In the genomic region with DNA sequence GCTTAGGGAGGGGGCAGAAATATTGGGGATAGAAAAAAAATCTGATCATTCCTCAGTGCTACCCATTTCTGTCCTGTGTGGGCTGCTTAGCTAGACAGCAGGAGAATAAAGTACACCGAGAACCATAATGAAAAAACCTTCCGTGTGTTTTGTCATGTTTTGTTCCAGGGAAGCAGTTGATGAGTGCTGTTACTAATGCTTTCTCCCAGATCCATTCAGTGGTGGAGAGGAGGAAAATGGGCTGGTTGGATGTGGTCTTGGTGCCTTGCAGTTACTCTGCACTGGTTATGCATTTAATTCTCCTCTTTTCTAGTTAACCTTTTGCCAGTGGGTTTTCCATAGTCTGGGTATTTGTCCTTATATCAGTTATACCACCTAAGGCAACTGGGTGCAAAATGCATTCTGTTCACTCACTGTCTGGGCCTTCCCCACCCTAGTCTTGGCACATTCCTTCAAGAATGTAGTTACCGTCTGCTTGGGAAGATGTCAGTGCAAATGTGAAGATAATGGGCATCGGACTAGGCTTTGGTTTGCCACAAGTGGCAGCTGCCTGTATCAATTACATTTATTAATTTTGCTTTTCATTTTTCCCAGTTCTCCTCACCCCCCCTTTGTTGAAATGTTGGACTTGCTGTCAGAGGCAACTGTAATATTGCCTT, we compare ENCODE assay signal across 2 cellular contexts.
TF ChIP-seq lines count a peak whose summit lies in the region.

No MANE protein-coding gene starts in this region.

TF ChIP-seq in HepG2, 621 proteins besides CTCF, POLR2A, EP300 and RAD21 (continues in another document):
- TF ChIP-seq ZNF441 (CRISPR knock-in tag; IDR thresholded peaks at IDR 0.05; ENCODE audit: borderline replicate concordance) (no peak), SALL1 (CRISPR knock-in tag; IDR thresholded peaks at IDR 0.05) (no peak), NCOA5 (CRISPR knock-in tag; IDR thresholded peaks at IDR 0.05) (no peak), HDAC1 (CRISPR knock-in tag; IDR thresholded peaks at IDR 0.05) (no peak), PAF1 (CRISPR knock-in tag; IDR thresholded peaks at IDR 0.05) (0 out of 2 replicates have a peak, but pooled peaks have one; percentile 56), RXRA (CRISPR knock-in tag; IDR thresholded peaks at IDR 0.05) (no peak), ZBTB1 (CRISPR knock-in tag; IDR thresholded peaks at IDR 0.05; ENCODE audit: borderline replicate concordance) (no peak), RARG (CRISPR knock-in tag; IDR thresholded peaks at IDR 0.05; ENCODE audit: low read depth) (no peak), JUND (CRISPR knock-in tag; IDR thresholded peaks at IDR 0.05) (no peak), CHCHD3 (CRISPR knock-in tag; IDR thresholded peaks at IDR 0.05) (no peak), POLR2G (IDR thresholded peaks at IDR 0.05; ENCODE audit: low read depth, low read length) (peak; percentile 53), ZNF329 (CRISPR knock-in tag; IDR thresholded peaks at IDR 0.05; ENCODE audit: low read depth) (no peak), AGO2 (optimal IDR thresholded peaks at IDR 0.05; ENCODE audit: low read depth, low read length) (peak; percentile 36), ZNF256 (CRISPR knock-in tag; conservative IDR thresholded peaks at IDR 0.05) (no peak), FOSL2 (CRISPR knock-in tag; IDR thresholded peaks at IDR 0.05) (no peak), ZNF572 (CRISPR knock-in tag; IDR thresholded peaks at IDR 0.05) (no peak), ZFAT (CRISPR knock-in tag; conservative IDR thresholded peaks at IDR 0.05) (no peak), BRD4 (CRISPR knock-in tag; IDR thresholded peaks at IDR 0.05) (no peak), FOXK1 (CRISPR knock-in tag; IDR thresholded peaks at IDR 0.05; ENCODE audit: borderline replicate concordance, low read depth) (no peak)
- TF ChIP-seq, protein P1, sequence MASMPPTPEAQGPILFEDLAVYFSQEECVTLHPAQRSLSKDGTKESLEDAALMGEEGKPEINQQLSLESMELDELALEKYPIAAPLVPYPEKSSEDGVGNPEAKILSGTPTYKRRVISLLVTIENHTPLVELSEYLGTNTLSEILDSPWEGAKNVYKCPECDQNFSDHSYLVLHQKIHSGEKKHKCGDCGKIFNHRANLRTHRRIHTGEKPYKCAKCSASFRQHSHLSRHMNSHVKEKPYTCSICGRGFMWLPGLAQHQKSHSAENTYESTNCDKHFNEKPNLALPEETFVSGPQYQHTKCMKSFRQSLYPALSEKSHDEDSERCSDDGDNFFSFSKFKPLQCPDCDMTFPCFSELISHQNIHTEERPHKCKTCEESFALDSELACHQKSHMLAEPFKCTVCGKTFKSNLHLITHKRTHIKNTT (CRISPR knock-in tag; IDR thresholded peaks at IDR 0.05) = no peak
- TF ChIP-seq, protein P2, sequence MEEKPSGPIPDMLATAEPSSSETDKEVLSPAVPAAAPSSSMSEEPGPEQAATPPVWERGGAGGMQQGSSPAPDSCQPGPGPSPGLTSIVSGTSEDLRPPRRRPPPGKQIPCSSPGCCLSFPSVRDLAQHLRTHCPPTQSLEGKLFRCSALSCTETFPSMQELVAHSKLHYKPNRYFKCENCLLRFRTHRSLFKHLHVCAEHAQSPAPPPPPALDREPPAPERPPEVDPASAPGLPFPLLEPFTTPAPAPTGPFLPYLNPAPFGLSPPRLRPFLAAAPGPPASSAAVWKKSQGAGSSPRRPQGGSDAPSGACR (CRISPR knock-in tag; IDR thresholded peaks at IDR 0.05) = no peak
- TF ChIP-seq, protein P3, sequence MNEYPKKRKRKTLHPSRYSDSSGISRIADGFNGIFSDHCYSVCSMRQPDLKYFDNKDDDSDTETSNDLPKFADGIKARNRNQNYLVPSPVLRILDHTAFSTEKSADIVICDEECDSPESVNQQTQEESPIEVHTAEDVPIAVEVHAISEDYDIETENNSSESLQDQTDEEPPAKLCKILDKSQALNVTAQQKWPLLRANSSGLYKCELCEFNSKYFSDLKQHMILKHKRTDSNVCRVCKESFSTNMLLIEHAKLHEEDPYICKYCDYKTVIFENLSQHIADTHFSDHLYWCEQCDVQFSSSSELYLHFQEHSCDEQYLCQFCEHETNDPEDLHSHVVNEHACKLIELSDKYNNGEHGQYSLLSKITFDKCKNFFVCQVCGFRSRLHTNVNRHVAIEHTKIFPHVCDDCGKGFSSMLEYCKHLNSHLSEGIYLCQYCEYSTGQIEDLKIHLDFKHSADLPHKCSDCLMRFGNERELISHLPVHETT (CRISPR knock-in tag; conservative IDR thresholded peaks at IDR 0.05) = no peak
- TF ChIP-seq, protein P4, sequence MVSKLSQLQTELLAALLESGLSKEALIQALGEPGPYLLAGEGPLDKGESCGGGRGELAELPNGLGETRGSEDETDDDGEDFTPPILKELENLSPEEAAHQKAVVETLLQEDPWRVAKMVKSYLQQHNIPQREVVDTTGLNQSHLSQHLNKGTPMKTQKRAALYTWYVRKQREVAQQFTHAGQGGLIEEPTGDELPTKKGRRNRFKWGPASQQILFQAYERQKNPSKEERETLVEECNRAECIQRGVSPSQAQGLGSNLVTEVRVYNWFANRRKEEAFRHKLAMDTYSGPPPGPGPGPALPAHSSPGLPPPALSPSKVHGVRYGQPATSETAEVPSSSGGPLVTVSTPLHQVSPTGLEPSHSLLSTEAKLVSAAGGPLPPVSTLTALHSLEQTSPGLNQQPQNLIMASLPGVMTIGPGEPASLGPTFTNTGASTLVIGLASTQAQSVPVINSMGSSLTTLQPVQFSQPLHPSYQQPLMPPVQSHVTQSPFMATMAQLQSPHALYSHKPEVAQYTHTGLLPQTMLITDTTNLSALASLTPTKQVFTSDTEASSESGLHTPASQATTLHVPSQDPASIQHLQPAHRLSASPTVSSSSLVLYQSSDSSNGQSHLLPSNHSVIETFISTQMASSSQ (IDR thresholded peaks at IDR 0.05; ENCODE audit: low read depth) = no peak
- TF ChIP-seq, protein P4 (CRISPR knock-in tag; IDR thresholded peaks at IDR 0.05; ENCODE audit: borderline replicate concordance) = peak; percentile 25; the same call in 1 of the 2 replicates
- TF ChIP-seq, protein P5, sequence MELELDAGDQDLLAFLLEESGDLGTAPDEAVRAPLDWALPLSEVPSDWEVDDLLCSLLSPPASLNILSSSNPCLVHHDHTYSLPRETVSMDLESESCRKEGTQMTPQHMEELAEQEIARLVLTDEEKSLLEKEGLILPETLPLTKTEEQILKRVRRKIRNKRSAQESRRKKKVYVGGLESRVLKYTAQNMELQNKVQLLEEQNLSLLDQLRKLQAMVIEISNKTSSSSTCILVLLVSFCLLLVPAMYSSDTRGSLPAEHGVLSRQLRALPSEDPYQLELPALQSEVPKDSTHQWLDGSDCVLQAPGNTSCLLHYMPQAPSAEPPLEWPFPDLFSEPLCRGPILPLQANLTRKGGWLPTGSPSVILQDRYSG (CRISPR knock-in tag; IDR thresholded peaks at IDR 0.05) = no peak

TF ChIP-seq in SK-N-SH, 30 proteins besides CTCF, POLR2A, EP300 and RAD21:
- TF ChIP-seq SIN3A (IDR thresholded peaks at IDR 0.05; ENCODE audit: borderline replicate concordance, low read depth, low read length) = peak; percentile 32; the same call in 1 of the 2 replicates
- no peak for TF ChIP-seq JUND (IDR thresholded peaks at IDR 0.05)
